ENCODE assay signal across 8 cellular contexts in genomic region chr17:32877164-32877764, GRCh38. TPM values are rescaled to one million over a fixed set of nuclear protein-coding genes. Genes with fewer than 3 reads are reported as not detected.
A peak's percentile ranks its signal among the peaks of the same experiment; 100 is the strongest.
DNase-seq lines count a peak whose midpoint lies in the region; ATAC-seq and TF ChIP-seq lines count a peak whose summit lies in the region.

No MANE protein-coding gene starts in this region.

- no peak overlapping the region for H3K27ac ChIP-seq in AG04450 (ENCODE audit: low read depth, low read length)

- H3K4me3 ChIP-seq in AG04450 (ENCODE audit: low read depth, low read length): peak overlapping the region; percentile 64

- TF ChIP-seq CTCF in AG04450 (IDR thresholded peaks at IDR 0.05; ENCODE audit: low read depth, low read length): peak; percentile 81

- POLR2A ChIA-PET in AG04450 (lab: Yijun Ruan, JAX): interaction anchor here (1.3 kb wide), 1 partner anchor 52 kb away, joined by 6 read pairs; no protein-coding TSS in a partner anchor

- ATAC-seq in GM18873 (IDR thresholded peaks at IDR 0.05; ENCODE audit: low FRiP score, unreplicated experiment) (peak; percentile 44), HG03135 (IDR thresholded peaks at IDR 0.05; ENCODE audit: unreplicated experiment) (peak; percentile 79)

- peaks cover 9% of the 10 kb centered on the region for H3K27me3 ChIP-seq in AG04450 (ENCODE audit: control insufficient read depth, insufficient read depth, low read length)

- CTCF ChIA-PET in AG04450 (lab: Charles Lee): interaction anchor here (0.6 to 6.5 kb wide), 60 partner anchors 9 to 874 kb away, joined by 3 to 72 read pairs (median 5); partner anchors contain the start of gene TMEM98

- peak; percentile 23 for DNase-seq in AG04450 (ENCODE audit: low read depth, low spot score)
- peak; percentile 82 for DNase-seq in NCI-H2227 treated with DMSO at 0.1 percent for 48 hours (lab: John Stamatoyannopoulos, UW)
- peak; percentile 95 for DNase-seq in activated CD4-positive, CD25-positive, alpha-beta regulatory T cell treated with anti-CD3 and anti-CD28 coated beads, Interleukin-2, amount 50 U/mL, for 72 hours
- peak; percentile 96 for DNase-seq in cerebellum (ENCODE audit: low spot score)
- DNase-seq in kidney tubule cell (ENCODE audit: low spot score): peak; percentile 94
- peak; percentile 93 for DNase-seq in stimulated activated CD4-positive, alpha-beta T cell treated with anti-CD3 and anti-CD28 coated beads, Interleukin-15, amount 100 ng/mL, for 24 hours

- H3K9me3 ChIP-seq in AG04450 (ENCODE audit: control insufficient read depth, insufficient read depth, low read length): no peaks in the 10 kb centered on the region

RNA-seq across cellular contexts. Expression of gene MYO1D, which starts 0.3 kb away (rescaled TPM):
- 1.1 and 1.2 TPM in 2 replicates for polyA plus RNA-seq in AG04450 (2011; rRNA removed)
- 1.00 and 1.7 TPM in 2 replicates for polyA minus RNA-seq in AG04450 (2011; rRNA and poly(A)+ RNA removed)
- 49.9 TPM for total RNA-seq in cerebellum

RNA-seq across cellular contexts. Expression of gene TMEM98, which starts 50.7 kb away (rescaled TPM):
- polyA plus RNA-seq in AG04450 (2011; rRNA removed): 260 and 304 TPM in 2 replicates
- polyA minus RNA-seq in AG04450 (2011; rRNA and poly(A)+ RNA removed): 179 and 273 TPM in 2 replicates
- 46.9 TPM for total RNA-seq in cerebellum

Comparison
In these comparisons a context has a peak if more than half of its experiments do, and no peak if none do; other contexts are left out.
1. DNase-seq: peak in every context shown above with its lines; median percentile 96 in cerebellum; 95 in activated CD4-positive, CD25-positive, alpha-beta regulatory T cell treated with anti-CD3 and anti-CD28 coated beads, Interleukin-2, amount 50 U/mL, for 72 hours; 94 in kidney tubule cell; 93 in stimulated activated CD4-positive, alpha-beta T cell treated with anti-CD3 and anti-CD28 coated beads, Interleukin-15, amount 100 ng/mL, for 24 hours; 82 in NCI-H2227 treated with DMSO at 0.1 percent for 48 hours; 23 in AG04450.